20 cellular contexts compared by ENCODE assay signal in the genomic region with DNA sequence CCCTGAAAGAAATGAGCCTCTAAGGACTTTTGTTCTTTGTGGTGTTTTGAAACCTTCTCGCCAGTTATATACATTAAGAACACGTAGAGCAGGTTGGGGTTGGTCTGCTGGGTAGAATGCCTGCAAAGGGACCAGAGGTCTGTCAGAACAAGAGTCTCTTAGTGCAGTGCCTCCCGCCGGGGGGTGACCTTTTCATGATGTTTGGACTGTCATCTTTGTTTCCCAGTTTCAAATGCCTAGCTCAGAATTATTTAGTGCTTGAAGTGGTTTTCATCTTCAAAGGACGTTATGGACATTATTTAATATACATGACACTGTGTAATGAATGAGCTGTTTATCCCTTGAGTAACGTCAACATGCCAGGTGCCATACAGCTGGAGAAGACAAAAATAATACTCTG. TPM values are rescaled to one million over a fixed set of nuclear protein-coding genes. Genes with fewer than 3 reads are reported as not detected.
DNase-seq lines count a peak whose midpoint lies in the region; ATAC-seq and TF ChIP-seq lines count a peak whose summit lies in the region.
"Had no signal": no experiment of that assay in that cellular context is flagged by ENCODE, and none has a peak within 500 bp of the region (broad histone marks: within the 10 kb centered on the region; RNA-seq: fewer than 3 reads in every experiment).

No MANE protein-coding gene starts in this region.

- no peak overlapping the region for H3K27ac ChIP-seq in MM.1S (ENCODE audit: low read length)
- H3K27ac ChIP-seq: brain microvascular endothelial cell, left lung, right atrium auricular region, upper lobe of right lung had no signal

- H3F3A ChIP-seq in MM.1S (ENCODE audit: insufficient read depth, low read length), result no peaks in the 10 kb centered on the region

- H3K4me2 ChIP-seq in MM.1S (ENCODE audit: low read depth, low read length), result no peak overlapping the region

- ATAC-seq in activated B cell treated with CpG ODN at 0.5 μM for 24 hours (ENCODE audit: low read depth), result no peak
- ATAC-seq: activated CD4-positive, CD25-positive, alpha-beta regulatory T cell treated with anti-CD3 and anti-CD28 coated beads, Interleukin-2, amount 50 U/mL, for 24 hours; left lung; naive thymus-derived CD4-positive, alpha-beta T cell; upper lobe of right lung had no signal

- WGBS in lower leg skin, 2 donors, result 72 to 79% methylated on average over 6 of the region's 6 CpGs

- peak overlapping the region; percentile 53 for H3K27ac Mint-ChIP-seq in activated B cell treated with CpG ODN at 0.5 μM for 24 hours
- H3K27ac Mint-ChIP-seq in type B pancreatic cell, result no peak overlapping the region
- H3K27ac Mint-ChIP-seq: naive thymus-derived CD4-positive, alpha-beta T cell had no signal

- no peaks in the 10 kb centered on the region for H3K27me3 Mint-ChIP-seq in activated B cell treated with CpG ODN at 0.5 μM for 24 hours
- no peaks in the 10 kb centered on the region for H3K27me3 Mint-ChIP-seq in type B pancreatic cell

- no peak overlapping the region for H3K4me3 Mint-ChIP-seq in activated B cell treated with CpG ODN at 0.5 μM for 24 hours
- H3K4me3 Mint-ChIP-seq in type B pancreatic cell, result peak overlapping the region; percentile 17
- H3K4me3 Mint-ChIP-seq: naive thymus-derived CD4-positive, alpha-beta T cell had no signal

- peaks cover 11% of the 10 kb centered on the region for H3K36me3 Mint-ChIP-seq in activated B cell treated with CpG ODN at 0.5 μM for 24 hours (ENCODE audit: low read depth)
- H3K36me3 Mint-ChIP-seq in type B pancreatic cell, result peaks cover 17% of the 10 kb centered on the region

- no peaks in the 10 kb centered on the region for H3K9me2 ChIP-seq in MM.1S (replicated peaks; ENCODE audit: insufficient read depth, low read length)

- peaks cover 5% of the 10 kb centered on the region for H3K9me3 Mint-ChIP-seq in activated B cell treated with CpG ODN at 0.5 μM for 24 hours
- peaks cover 16% of the 10 kb centered on the region for H3K9me3 Mint-ChIP-seq in type B pancreatic cell

- DNase-seq in NCI-H2107 treated with DMSO at 0.1 percent for 48 hours (lab: John Stamatoyannopoulos, UW; ENCODE audit: unreplicated experiment) (peak; percentile 79), NCI-H2107 (lab: John Stamatoyannopoulos, UW) (no peak), NCI-H1417 treated with DMSO at 0.1 percent for 48 hours (lab: John Stamatoyannopoulos, UW) (peak; percentile 85), activated B cell treated with CpG ODN at 0.5 μM for 24 hours (no peak), type B pancreatic cell (ENCODE audit: extremely low spot score, unreplicated experiment) (no peak), MM.1S (no peak), lower leg skin (ENCODE audit: low spot score in 2 of 2) (no peak)
- DNase-seq in activated naive CD4-positive, alpha-beta T cell treated with Interleukin-2 at 50 U/mL for 16 hours, result no peak
- DNase-seq: activated CD8-positive, alpha-beta memory T cell treated with anti-CD3 and anti-CD28 coated beads, Interleukin-2, amount 50 U/mL, for 4 hours; activated naive CD4-positive, alpha-beta T cell treated with anti-CD3 and anti-CD28 coated beads, Interleukin-2, amount 50 U/mL, for 16 hours; brain microvascular endothelial cell; Caco-2; left lung; naive thymus-derived CD4-positive, alpha-beta T cell; NCI-H446; stimulated activated CD4-positive, alpha-beta T cell treated with anti-CD3 and anti-CD28 coated beads, Interleukin-4, amount 100 ng/mL, for 1 hour; T-helper 1 cell; upper lobe of right lung had no signal

- no peaks in the 10 kb centered on the region for H3K27me3 ChIP-seq in MM.1S (replicated peaks; ENCODE audit: insufficient read depth, low read length)
- H3K27me3 ChIP-seq: brain microvascular endothelial cell, left lung, right atrium auricular region, upper lobe of right lung had no signal

- CTCF ChIA-PET in activated B cell treated with CpG ODN at 0.5 μM for 24 hours (lab: Charles Lee), result interaction anchor here (1.5 kb wide), 1 partner anchor 110 kb away, joined by 5 read pairs; no protein-coding TSS in a partner anchor

- H2AFZ ChIP-seq in MM.1S (ENCODE audit: low read length), result no peak overlapping the region

- TF ChIP-seq POLR2A in lower leg skin (IDR thresholded peaks at IDR 0.05), result no peak

- no peaks in the 10 kb centered on the region for H4K20me1 ChIP-seq in MM.1S (ENCODE audit: insufficient read depth, low read length)

- TF ChIP-seq CTCF in activated B cell treated with CpG ODN at 0.5 μM for 24 hours (IDR thresholded peaks at IDR 0.05), result no peak
- TF ChIP-seq CTCF in type B pancreatic cell (conservative IDR thresholded peaks at IDR 0.05), result no peak
- no peak for TF ChIP-seq CTCF in MM.1S (IDR thresholded peaks at IDR 0.05; ENCODE audit: low read length)
- TF ChIP-seq CTCF in lower leg skin (IDR thresholded peaks at IDR 0.05), result no peak

- no peaks in the 10 kb centered on the region for H3K4me1 ChIP-seq in MM.1S (ENCODE audit: low read length)

- POLR2A ChIA-PET in activated B cell treated with CpG ODN at 0.5 μM for 24 hours (lab: Charles Lee), result interaction anchor here (0.5 to 2.1 kb wide), 4 partner anchors 8 to 20 kb away, joined by 3 to 23 read pairs (median 4); a partner anchor contains a TSS

- no peak overlapping the region for H3K4me3 ChIP-seq in MM.1S (ENCODE audit: low read length)
- no peak overlapping the region for H3K4me3 ChIP-seq in lower leg skin (ENCODE audit: low read depth, poor library complexity, severe bottlenecking)
- H3K4me3 ChIP-seq: left lung, right atrium auricular region, upper lobe of right lung had no signal

- H3K9me3 ChIP-seq in MM.1S (replicated peaks; ENCODE audit: insufficient read depth, low read length), result no peaks in the 10 kb centered on the region
- H3K9me3 ChIP-seq: left lung, right atrium auricular region, upper lobe of right lung had no signal

- peaks cover 99% of the 10 kb centered on the region for H3K79me2 ChIP-seq in MM.1S (ENCODE audit: low read length)

- no peaks in the 10 kb centered on the region for H3K36me3 ChIP-seq in MM.1S (replicated peaks; ENCODE audit: insufficient read depth, low read length)
- H3K36me3 ChIP-seq: left lung, right atrium auricular region, upper lobe of right lung had no signal

- no peak overlapping the region for H3K9ac ChIP-seq in MM.1S (ENCODE audit: low read length)

- intact Hi-C loops in activated B cell treated with CpG ODN at 0.5 μM for 24 hours (cut with micrococcal nuclease), result no loop called here
- intact Hi-C loops in lower leg skin (cut with DNase I; ENCODE audit: low total_unique reads), result no loop called here

- H3K4me1 Mint-ChIP-seq in activated B cell treated with CpG ODN at 0.5 μM for 24 hours, result peaks cover 48% of the 10 kb centered on the region
- peaks cover 25% of the 10 kb centered on the region for H3K4me1 Mint-ChIP-seq in type B pancreatic cell (ENCODE audit: unreplicated experiment)
- H3K4me1 Mint-ChIP-seq: naive thymus-derived CD4-positive, alpha-beta T cell had no signal

RNA-seq across cellular contexts. Expression of a gene that starts 17.0 kb away (rescaled TPM):
- total RNA-seq in activated B cell treated with CpG ODN at 0.5 μM for 24 hours (191 and 223 TPM in 2 replicates), type B pancreatic cell (ENCODE audit: low replicate concordance) (61.9 and 145 TPM in 2 replicates), lower leg skin (100 to 1,000 TPM in 1 of 4 donors, 10 to 100 TPM in 3; 47.8 to 101 (median 64.5) TPM)

Comparison
In these comparisons a context has a peak if more than half of its experiments do, and no peak if none do; other contexts are left out.
1. DNase-seq: peak in NCI-H2107 treated with DMSO at 0.1 percent for 48 hours (single experiment) and NCI-H1417 treated with DMSO at 0.1 percent for 48 hours (single experiment); none in NCI-H2107 (single experiment), activated B cell treated with CpG ODN at 0.5 μM for 24 hours (single experiment), type B pancreatic cell (single experiment), MM.1S (single experiment), lower leg skin (0 of 2) and activated naive CD4-positive, alpha-beta T cell treated with Interleukin-2 at 50 U/mL for 16 hours (single experiment).